In the genomic region with DNA sequence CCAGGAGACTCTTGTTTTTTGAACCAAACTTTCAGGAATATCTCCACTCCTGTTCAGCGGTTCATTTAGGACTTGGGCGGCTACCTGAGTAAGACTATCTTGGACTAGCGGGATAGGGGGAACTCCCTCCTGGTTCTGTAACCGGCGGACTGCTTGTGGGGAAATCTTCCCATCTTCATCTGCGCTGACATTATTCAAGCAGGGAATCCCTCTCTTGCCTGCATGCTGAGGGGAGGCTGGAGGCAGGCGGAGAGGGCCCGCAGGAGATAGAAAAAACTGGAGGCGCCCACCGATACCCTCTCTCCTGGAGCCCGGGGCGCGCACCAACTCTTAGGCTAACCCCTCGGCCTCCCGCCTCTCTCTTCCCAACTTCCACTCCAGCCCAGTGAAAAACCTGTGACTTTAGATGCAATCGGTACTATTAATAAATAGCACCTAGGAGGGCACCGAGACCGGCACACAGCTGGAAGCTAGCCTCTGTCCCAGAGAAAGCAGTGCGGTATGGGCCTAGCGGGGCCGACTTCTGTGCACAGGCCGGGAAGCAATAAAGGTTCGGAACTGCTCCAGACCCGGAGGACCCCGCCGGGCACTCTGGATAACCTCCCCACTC, we compare ENCODE assay signal across 1 cellular context.
TF ChIP-seq lines count a peak whose summit lies in the region.

No MANE protein-coding gene starts in this region.

TF ChIP-seq in GM12878, 131 proteins besides CTCF, POLR2A, EP300 and RAD21:
- TF ChIP-seq, protein P1, sequence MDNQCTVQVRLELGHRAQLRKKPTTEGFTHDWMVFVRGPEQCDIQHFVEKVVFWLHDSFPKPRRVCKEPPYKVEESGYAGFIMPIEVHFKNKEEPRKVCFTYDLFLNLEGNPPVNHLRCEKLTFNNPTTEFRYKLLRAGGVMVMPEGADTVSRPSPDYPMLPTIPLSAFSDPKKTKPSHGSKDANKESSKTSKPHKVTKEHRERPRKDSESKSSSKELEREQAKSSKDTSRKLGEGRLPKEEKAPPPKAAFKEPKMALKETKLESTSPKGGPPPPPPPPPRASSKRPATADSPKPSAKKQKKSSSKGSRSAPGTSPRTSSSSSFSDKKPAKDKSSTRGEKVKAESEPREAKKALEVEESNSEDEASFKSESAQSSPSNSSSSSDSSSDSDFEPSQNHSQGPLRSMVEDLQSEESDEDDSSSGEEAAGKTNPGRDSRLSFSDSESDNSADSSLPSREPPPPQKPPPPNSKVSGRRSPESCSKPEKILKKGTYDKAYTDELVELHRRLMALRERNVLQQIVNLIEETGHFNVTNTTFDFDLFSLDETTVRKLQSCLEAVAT (IDR thresholded peaks at IDR 0.05) = 0 out of 2 replicates have a peak, but pooled peaks have one; percentile 41
- TF ChIP-seq YBX1 (IDR thresholded peaks at IDR 0.05) = no peak
